ENCODE assay signal across 1 cellular context in the genomic region with DNA sequence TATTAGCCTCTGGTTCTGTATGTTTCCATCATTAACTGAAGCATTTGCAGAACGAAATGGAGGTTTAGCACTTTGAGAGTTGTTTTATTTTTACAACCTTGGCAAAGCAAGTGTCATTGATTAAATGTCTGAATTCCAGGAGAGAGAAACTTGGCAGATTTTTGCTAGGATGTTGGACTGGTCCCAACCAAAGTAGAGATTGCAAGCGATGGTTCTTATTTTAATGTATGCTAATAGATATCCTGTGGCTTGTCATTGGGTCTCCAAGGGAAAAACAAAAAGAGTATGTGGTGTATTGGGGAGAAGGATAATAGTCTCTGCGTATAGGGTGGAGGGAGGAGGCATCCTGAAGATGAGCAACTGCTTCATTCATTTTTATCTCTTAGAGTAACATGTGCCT.
TF ChIP-seq lines count a peak whose summit lies in the region.

No MANE protein-coding gene starts in this region.

TF ChIP-seq in endothelial cell of umbilical vein, 7 proteins besides CTCF, POLR2A, EP300 and RAD21:
- TF ChIP-seq JUN (IDR thresholded peaks at IDR 0.05; ENCODE audit: borderline replicate concordance, insufficient read depth, insufficient read length, low read depth): no peak
- TF ChIP-seq FOS (IDR thresholded peaks at IDR 0.05; ENCODE audit: borderline replicate concordance, insufficient read depth, low read length): no peak
- TF ChIP-seq EZH2 (IDR thresholded peaks at IDR 0.05; ENCODE audit: borderline replicate concordance, low read depth, low read length, severe bottlenecking): no peak
- TF ChIP-seq GATA2 (IDR thresholded peaks at IDR 0.05; ENCODE audit: insufficient read depth, insufficient read length, low read depth, low read length): no peak
- TF ChIP-seq POLR2AphosphoS5 (IDR thresholded peaks at IDR 0.05; ENCODE audit: insufficient read depth, low read depth, low read length): no peak
- TF ChIP-seq MYC (IDR thresholded peaks at IDR 0.05; ENCODE audit: low read depth, low read length): no peak
- TF ChIP-seq, protein P1, sequence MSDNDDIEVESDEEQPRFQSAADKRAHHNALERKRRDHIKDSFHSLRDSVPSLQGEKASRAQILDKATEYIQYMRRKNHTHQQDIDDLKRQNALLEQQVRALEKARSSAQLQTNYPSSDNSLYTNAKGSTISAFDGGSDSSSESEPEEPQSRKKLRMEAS (IDR thresholded peaks at IDR 0.05; ENCODE audit: insufficient read depth, insufficient read length): no peak
TF ChIP-seq in endothelial cell of umbilical vein: peak in this region for 0.
